1 cellular context compared by ENCODE assay signal in the genomic region with DNA sequence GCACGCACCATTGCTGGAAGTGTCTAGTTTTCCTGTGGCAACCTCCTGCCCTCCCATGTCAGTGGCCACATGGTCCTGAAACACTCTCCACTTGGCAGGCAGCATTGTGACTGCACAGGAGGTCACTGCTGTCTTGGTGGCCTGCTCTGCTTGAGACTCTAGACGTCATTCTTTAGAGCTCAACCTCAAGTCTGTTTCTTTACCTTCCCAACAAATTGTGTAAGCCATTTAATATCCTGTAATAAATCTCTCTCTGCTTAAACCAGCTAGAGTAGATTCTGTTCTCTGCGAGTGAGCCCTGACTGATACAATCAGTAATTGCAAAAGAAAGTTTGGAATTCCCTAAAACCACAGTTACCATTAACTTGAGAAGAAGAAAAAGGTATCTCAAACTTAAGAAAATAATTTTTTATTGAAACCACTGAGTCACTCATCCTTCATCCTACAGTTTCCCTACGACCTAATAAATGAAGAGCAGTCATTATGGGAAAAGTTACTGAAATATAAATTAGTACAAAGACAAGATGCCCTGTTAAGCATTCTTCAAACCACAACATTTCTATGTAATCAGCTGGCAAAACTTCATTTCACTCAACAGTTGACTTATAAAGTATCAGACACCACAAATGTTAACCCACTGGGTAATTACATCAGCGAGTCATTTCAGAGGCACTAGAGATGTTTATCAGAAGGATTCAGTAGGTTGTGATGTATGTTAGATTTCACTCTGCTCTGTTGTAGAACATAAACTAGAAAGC.
TF ChIP-seq lines count a peak whose summit lies in the region.

No MANE protein-coding gene starts in this region.

TF ChIP-seq in K562, 482 proteins besides CTCF, POLR2A, EP300 and RAD21 (continued from another document):
- TF ChIP-seq, protein P1, sequence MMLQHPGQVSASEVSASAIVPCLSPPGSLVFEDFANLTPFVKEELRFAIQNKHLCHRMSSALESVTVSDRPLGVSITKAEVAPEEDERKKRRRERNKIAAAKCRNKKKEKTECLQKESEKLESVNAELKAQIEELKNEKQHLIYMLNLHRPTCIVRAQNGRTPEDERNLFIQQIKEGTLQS (IDR thresholded peaks at IDR 0.05) = peak; percentile 19; the same call in 1 of the 2 replicates
- TF ChIP-seq, protein P1 (CRISPR knock-in tag; conservative IDR thresholded peaks at IDR 0.05) = no peak
- TF ChIP-seq BACH1 (tag; IDR thresholded peaks at IDR 0.05) = no peak; the same call in 1 of the 2 replicates
- peak; percentile 33 for TF ChIP-seq MEIS2 (IDR thresholded peaks at IDR 0.05; ENCODE audit: partially characterized antibody)
- TF ChIP-seq, protein P2, sequence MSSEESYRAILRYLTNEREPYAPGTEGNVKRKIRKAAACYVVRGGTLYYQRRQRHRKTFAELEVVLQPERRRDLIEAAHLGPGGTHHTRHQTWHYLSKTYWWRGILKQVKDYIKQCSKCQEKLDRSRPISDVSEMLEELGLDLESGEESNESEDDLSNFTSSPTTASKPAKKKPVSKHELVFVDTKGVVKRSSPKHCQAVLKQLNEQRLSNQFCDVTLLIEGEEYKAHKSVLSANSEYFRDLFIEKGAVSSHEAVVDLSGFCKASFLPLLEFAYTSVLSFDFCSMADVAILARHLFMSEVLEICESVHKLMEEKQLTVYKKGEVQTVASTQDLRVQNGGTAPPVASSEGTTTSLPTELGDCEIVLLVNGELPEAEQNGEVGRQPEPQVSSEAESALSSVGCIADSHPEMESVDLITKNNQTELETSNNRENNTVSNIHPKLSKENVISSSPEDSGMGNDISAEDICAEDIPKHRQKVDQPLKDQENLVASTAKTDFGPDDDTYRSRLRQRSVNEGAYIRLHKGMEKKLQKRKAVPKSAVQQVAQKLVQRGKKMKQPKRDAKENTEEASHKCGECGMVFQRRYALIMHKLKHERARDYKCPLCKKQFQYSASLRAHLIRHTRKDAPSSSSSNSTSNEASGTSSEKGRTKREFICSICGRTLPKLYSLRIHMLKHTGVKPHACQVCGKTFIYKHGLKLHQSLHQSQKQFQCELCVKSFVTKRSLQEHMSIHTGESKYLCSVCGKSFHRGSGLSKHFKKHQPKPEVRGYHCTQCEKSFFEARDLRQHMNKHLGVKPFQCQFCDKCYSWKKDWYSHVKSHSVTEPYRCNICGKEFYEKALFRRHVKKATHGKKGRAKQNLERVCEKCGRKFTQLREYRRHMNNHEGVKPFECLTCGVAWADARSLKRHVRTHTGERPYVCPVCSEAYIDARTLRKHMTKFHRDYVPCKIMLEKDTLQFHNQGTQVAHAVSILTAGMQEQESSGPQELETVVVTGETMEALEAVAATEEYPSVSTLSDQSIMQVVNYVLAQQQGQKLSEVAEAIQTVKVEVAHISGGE (CRISPR knock-in tag; IDR thresholded peaks at IDR 0.05) = no peak
- 0 out of 2 replicates have a peak, but pooled peaks have one; percentile 4 for TF ChIP-seq FOXJ2 (tag; IDR thresholded peaks at IDR 0.05)
- peak; percentile 44; the same call in 1 of the 2 replicates for TF ChIP-seq ETV1 (tag; conservative IDR thresholded peaks at IDR 0.05; ENCODE audit: low read depth)
- no peak for TF ChIP-seq ZNF584 (CRISPR knock-in tag; IDR thresholded peaks at IDR 0.05; ENCODE audit: low read depth)
- TF ChIP-seq RNF2 (IDR thresholded peaks at IDR 0.05) = no peak
- peak; percentile 63; the same call in 1 of the 2 replicates for TF ChIP-seq CEBPB (tag; IDR thresholded peaks at IDR 0.05)
- no peak for TF ChIP-seq CC2D1A (IDR thresholded peaks at IDR 0.05)
- TF ChIP-seq, protein P3, sequence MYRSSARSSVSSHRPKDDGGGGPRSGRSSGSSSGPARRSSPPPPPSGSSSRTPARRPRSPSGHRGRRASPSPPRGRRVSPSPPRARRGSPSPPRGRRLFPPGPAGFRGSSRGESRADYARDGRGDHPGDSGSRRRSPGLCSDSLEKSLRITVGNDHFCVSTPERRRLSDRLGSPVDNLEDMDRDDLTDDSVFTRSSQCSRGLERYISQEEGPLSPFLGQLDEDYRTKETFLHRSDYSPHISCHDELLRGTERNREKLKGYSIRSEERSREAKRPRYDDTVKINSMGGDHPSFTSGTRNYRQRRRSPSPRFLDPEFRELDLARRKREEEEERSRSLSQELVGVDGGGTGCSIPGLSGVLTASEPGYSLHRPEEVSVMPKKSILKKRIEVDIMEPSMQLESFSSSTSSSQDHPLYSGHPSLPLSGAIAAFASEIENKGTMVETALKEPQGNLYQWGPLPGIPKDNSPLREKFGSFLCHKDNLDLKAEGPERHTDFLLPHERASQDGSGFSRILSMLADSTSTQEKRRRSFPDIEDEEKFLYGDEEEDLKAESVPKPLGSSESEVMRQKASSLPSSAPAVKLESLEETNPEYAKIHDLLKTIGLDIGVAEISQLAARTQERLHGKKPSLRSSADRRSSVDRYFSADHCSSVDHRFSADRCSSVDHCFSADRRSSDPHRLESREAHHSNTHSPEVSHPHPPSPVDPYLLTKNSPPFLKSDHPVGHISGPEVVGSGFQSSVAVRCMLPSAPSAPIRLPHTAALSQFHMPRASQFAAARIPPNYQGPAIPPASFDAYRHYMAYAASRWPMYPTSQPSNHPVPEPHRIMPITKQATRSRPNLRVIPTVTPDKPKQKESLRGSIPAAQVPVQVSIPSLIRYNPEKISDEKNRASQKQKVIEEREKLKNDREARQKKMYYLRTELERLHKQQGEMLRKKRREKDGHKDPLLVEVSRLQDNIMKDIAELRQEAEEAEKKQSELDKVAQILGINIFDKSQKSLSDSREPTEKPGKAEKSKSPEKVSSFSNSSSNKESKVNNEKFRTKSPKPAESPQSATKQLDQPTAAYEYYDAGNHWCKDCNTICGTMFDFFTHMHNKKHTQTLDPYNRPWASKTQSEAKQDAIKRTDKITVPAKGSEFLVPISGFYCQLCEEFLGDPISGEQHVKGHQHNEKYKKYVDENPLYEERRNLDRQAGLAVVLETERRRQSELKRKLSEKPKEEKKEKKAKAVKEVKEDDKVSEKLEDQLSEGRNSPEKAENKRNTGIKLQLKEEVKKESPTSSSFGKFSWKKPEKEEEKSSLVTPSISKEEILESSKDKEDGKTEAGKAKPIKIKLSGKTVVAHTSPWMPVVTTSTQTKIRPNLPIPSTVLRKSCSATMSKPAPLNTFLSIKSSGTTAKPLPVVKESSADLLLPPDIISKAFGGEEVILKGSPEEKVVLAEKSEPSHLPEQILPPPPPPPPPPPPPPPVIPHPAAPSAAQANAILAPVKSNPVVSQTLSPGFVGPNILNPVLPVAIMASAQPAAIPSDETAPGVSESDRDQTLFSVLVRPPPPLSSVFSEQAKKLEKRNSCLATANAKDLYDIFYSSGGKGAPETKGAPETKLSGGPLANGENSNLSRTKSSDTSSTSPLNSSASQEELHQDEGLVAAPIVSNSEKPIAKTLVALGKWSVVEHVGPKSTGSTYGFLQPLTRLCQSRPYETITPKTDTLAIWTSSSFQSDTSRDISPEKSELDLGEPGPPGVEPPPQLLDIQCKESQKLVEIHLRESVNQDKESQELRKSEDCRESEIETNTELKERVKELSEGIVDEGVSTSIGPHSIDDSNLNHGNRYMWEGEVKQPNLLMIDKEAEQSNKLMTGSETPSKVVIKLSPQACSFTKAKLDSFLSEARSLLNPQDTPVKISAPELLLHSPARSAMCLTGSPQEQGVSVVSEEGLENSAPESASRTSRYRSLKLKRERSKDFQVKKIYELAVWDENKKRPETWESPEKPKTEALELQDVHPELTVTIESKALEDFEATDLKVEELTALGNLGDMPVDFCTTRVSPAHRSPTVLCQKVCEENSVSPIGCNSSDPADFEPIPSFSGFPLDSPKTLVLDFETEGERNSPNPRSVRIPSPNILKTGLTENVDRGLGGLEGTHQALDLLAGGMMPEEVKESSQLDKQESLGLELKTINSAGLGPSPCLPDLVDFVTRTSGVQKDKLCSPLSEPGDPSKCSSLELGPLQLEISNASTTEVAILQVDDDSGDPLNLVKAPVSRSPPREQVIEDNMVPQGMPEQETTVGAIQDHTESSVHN (IDR thresholded peaks at IDR 0.05; ENCODE audit: borderline replicate concordance in 1 of 2, low read depth in 1 of 2) = no peak
- 0 out of 2 replicates have a peak, but pooled peaks have one; percentile 22 for TF ChIP-seq ZNF766 (CRISPR knock-in tag; conservative IDR thresholded peaks at IDR 0.05)
- TF ChIP-seq ERF (CRISPR knock-in tag; IDR thresholded peaks at IDR 0.05) = 0 out of 2 replicates have a peak, but pooled peaks have one; percentile 11
- no peak for TF ChIP-seq PHF21A (IDR thresholded peaks at IDR 0.05; ENCODE audit: borderline replicate concordance, low read depth)
- TF ChIP-seq ETV5 (CRISPR knock-in tag; IDR thresholded peaks at IDR 0.05; ENCODE audit: low read depth) = 0 out of 2 replicates have a peak, but pooled peaks have one; percentile 29
- no peak for TF ChIP-seq COPS2 (conservative IDR thresholded peaks at IDR 0.05)
